Comparison of ENCODE assay signal across 17 cellular contexts in the genomic region with DNA sequence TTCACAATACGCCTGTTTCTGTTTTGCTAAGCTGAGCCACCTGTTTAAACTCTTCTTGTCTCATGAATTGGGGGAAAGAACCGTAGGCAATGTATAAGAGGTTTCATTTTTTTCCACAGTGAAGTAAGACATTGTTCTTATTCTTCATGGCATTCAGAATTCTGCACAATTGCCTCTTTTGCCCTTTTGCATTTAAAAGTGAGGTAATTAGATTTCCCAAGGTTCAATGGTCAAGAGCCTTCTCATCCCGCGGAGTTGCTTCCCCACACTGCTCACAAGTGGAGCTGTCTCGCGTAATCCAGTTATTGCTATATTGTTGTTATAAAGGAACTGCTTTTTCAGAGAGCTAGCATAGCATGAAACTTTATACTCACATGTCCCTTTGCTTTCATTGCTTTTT.
DNase-seq lines count a peak whose midpoint lies in the region; ATAC-seq and TF ChIP-seq lines count a peak whose summit lies in the region.
"Had no signal": no experiment of that assay in that cellular context is flagged by ENCODE, and none has a peak within 500 bp of the region (broad histone marks: within the 10 kb centered on the region; RNA-seq: fewer than 3 reads in every experiment).

No MANE protein-coding gene starts in this region.

- H3K23ac ChIP-seq in neuronal stem cell (ENCODE audit: low read depth, low read length, poor library complexity) = no peak overlapping the region

- H2BK12ac ChIP-seq in neuronal stem cell (ENCODE audit: low read length) = no peak overlapping the region

- H2AFZ ChIP-seq in neuronal stem cell (ENCODE audit: low read length) = no peak overlapping the region

- H3K4me2 ChIP-seq in neuronal stem cell (ENCODE audit: insufficient read depth, low read length, poor library complexity, severe bottlenecking) = no peak overlapping the region
- H3K4me2 ChIP-seq: A549 had no signal

- H2BK120ac ChIP-seq in neuronal stem cell (ENCODE audit: low read depth, low read length) = no peak overlapping the region

- peaks cover 5% of the 10 kb centered on the region for H3K9me3 Mint-ChIP-seq in endodermal cell
- H3K9me3 Mint-ChIP-seq in stimulated activated naive CD8-positive, alpha-beta T cell treated with anti-CD3 and anti-CD28 coated beads, Interleukin-15, amount 100 ng/mL, for 72 hours = no peaks in the 10 kb centered on the region

- intact Hi-C loops in right cardiac atrium (cut with DNase I) = no loop called here

- H3K18ac ChIP-seq in neuronal stem cell (ENCODE audit: low read length) = no peak overlapping the region

- H3K4me3 Mint-ChIP-seq in endodermal cell = no peak overlapping the region
- no peak overlapping the region for H3K4me3 Mint-ChIP-seq in stimulated activated naive CD8-positive, alpha-beta T cell treated with anti-CD3 and anti-CD28 coated beads, Interleukin-15, amount 100 ng/mL, for 72 hours
- H3K4me3 Mint-ChIP-seq: CD14-positive monocyte had no signal

- peaks cover 26% of the 10 kb centered on the region for H3K4me1 Mint-ChIP-seq in endodermal cell
- peaks cover 9% of the 10 kb centered on the region for H3K4me1 Mint-ChIP-seq in stimulated activated naive CD8-positive, alpha-beta T cell treated with anti-CD3 and anti-CD28 coated beads, Interleukin-15, amount 100 ng/mL, for 72 hours

- H3K27ac ChIP-seq in endodermal cell (ENCODE audit: low read depth, low read length) = peak overlapping the region; percentile 4
- peak overlapping the region; percentile 96 for H3K27ac ChIP-seq in neuronal stem cell (replicated peaks; ENCODE audit: low read length)
- no peak overlapping the region for H3K27ac ChIP-seq in Peyer's patch
- no peak overlapping the region for H3K27ac ChIP-seq in right cardiac atrium (ENCODE audit: low read length)
- H3K27ac ChIP-seq: A549 had no signal

- H3K9ac ChIP-seq in endodermal cell (ENCODE audit: extremely low read depth, low read length, poor library complexity, severe bottlenecking) (no peak overlapping the region), neuronal stem cell (ENCODE audit: low read depth, low read length, poor library complexity) (no peak overlapping the region)

- no peak for ATAC-seq in right cardiac atrium
- no peak for ATAC-seq in stimulated activated naive CD8-positive, alpha-beta T cell treated with anti-CD3 and anti-CD28 coated beads, Interleukin-15, amount 100 ng/mL, for 72 hours
- ATAC-seq: A549 had no signal

- no peak overlapping the region for H3K27ac Mint-ChIP-seq in endodermal cell
- no peak overlapping the region for H3K27ac Mint-ChIP-seq in stimulated activated naive CD8-positive, alpha-beta T cell treated with anti-CD3 and anti-CD28 coated beads, Interleukin-15, amount 100 ng/mL, for 72 hours
- H3K27ac Mint-ChIP-seq: CD14-positive monocyte had no signal

- no peak overlapping the region for H2BK15ac ChIP-seq in neuronal stem cell (ENCODE audit: low read length)

- H3K14ac ChIP-seq in neuronal stem cell (ENCODE audit: low read length) = no peak overlapping the region

- H2BK5ac ChIP-seq in neuronal stem cell (ENCODE audit: low read length) = no peak overlapping the region

- no peaks in the 10 kb centered on the region for H3K36me3 ChIP-seq in endodermal cell (ENCODE audit: control insufficient read depth, insufficient read depth, low read length)
- H3K36me3 ChIP-seq in neuronal stem cell (replicated peaks in 1 of 2; ENCODE audit: control insufficient read depth in 2 of 2, insufficient read depth in 2 of 2, low read length in 2 of 2) = peaks cover 0 to 2% of the 10 kb centered on the region in 2 donors
- H3K36me3 ChIP-seq in Peyer's patch = no peaks in the 10 kb centered on the region

- peak; percentile 5 for DNase-seq in NCI-H748 (lab: John Stamatoyannopoulos, UW; ENCODE audit: unreplicated experiment)
- DNase-seq in NCI-H748 treated with DMSO at 0.1 percent for 48 hours (lab: John Stamatoyannopoulos, UW) = no peak
- DNase-seq in endodermal cell = no peak
- DNase-seq in neuronal stem cell (ENCODE audit: low spot score) = no peak
- no peak for DNase-seq in Peyer's patch
- no peak for DNase-seq in right cardiac atrium
- DNase-seq in stimulated activated naive CD8-positive, alpha-beta T cell treated with anti-CD3 and anti-CD28 coated beads, Interleukin-15, amount 100 ng/mL, for 72 hours = no peak
- DNase-seq: DMS53, H7, Karpas-422, MM.1S, NCI-H2029, NCI-H226, NCI-H774, SIG-M5 had no signal

- H2AK5ac ChIP-seq in neuronal stem cell (ENCODE audit: low read depth, low read length) = no peak overlapping the region

- no peak for TF ChIP-seq POLR2A in Peyer's patch (IDR thresholded peaks at IDR 0.05)

- TF ChIP-seq CTCF in endodermal cell (conservative IDR thresholded peaks at IDR 0.05) (no peak), Peyer's patch (IDR thresholded peaks at IDR 0.05) (no peak)

- no peaks in the 10 kb centered on the region for H3K79me1 ChIP-seq in neuronal stem cell (ENCODE audit: low read depth, low read length)

- H3K9me3 ChIP-seq in endodermal cell (ENCODE audit: control insufficient read depth, low read length) (peaks cover 5% of the 10 kb centered on the region), neuronal stem cell (replicated peaks in 1 of 2; ENCODE audit: control insufficient read depth in 2 of 2, insufficient read depth in 1 of 2, low read depth in 1 of 2, low read length in 2 of 2) (peaks cover 2 to 20% of the 10 kb centered on the region in 2 donors), Peyer's patch (no peaks in the 10 kb centered on the region), right cardiac atrium (ENCODE audit: control insufficient read depth, low read length) (no peaks in the 10 kb centered on the region)
- H3K9me3 ChIP-seq: A549 had no signal

- WGBS in endodermal cell (ENCODE audit: insufficient coverage in 1 of 2, insufficient read length in 1 of 2), 2 experiments = 88 to 100% methylated on average over 2 to 4 of the region's 6 CpGs
- no CpG with 5 or more reads among the region's 6 CpGs for WGBS in neuronal stem cell (ENCODE audit: extremely low coverage in 2 of 2, insufficient read length in 2 of 2, insufficient replicate concordance in 1 of 2), 2 donors
- 94% methylated on average over 6 of the region's 6 CpGs for WGBS in right cardiac atrium

- peaks cover 27% of the 10 kb centered on the region for H3K27me3 ChIP-seq in endodermal cell (ENCODE audit: control insufficient read depth, insufficient read depth, low read length, poor library complexity, severe bottlenecking)
- no peaks in the 10 kb centered on the region for H3K27me3 ChIP-seq in neuronal stem cell (ENCODE audit: control insufficient read depth in 3 of 3, insufficient read depth in 3 of 3, low read depth in 1 of 3, low read length in 3 of 3)
- H3K27me3 ChIP-seq in Peyer's patch = no peaks in the 10 kb centered on the region
- no peaks in the 10 kb centered on the region for H3K27me3 ChIP-seq in right cardiac atrium (ENCODE audit: control insufficient read depth, insufficient read depth)

- H3K36me3 Mint-ChIP-seq in endodermal cell (ENCODE audit: low read depth) = peaks cover 13% of the 10 kb centered on the region

- no peak overlapping the region for H4K8ac ChIP-seq in neuronal stem cell (ENCODE audit: low read depth, low read length)

- H3K4me3 ChIP-seq in endodermal cell (ENCODE audit: low read length) (no peak overlapping the region), neuronal stem cell (ENCODE audit: low read length in 2 of 2) (no peak overlapping the region), Peyer's patch (no peak overlapping the region), right cardiac atrium (ENCODE audit: low read length) (no peak overlapping the region)
- H3K4me3 ChIP-seq: A549 had no signal

- no peak overlapping the region for H3K4ac ChIP-seq in neuronal stem cell (ENCODE audit: low read length)

- peaks cover 38% of the 10 kb centered on the region for H3K27me3 Mint-ChIP-seq in endodermal cell (ENCODE audit: insufficient read depth)
- H3K27me3 Mint-ChIP-seq in stimulated activated naive CD8-positive, alpha-beta T cell treated with anti-CD3 and anti-CD28 coated beads, Interleukin-15, amount 100 ng/mL, for 72 hours = no peaks in the 10 kb centered on the region

- H4K91ac ChIP-seq in neuronal stem cell (ENCODE audit: low read depth, low read length, poor library complexity) = no peak overlapping the region

- peaks cover 9% of the 10 kb centered on the region for H3K4me1 ChIP-seq in endodermal cell (ENCODE audit: control insufficient read depth, insufficient read depth, low read length)
- peaks cover 22 to 26% of the 10 kb centered on the region in 2 donors for H3K4me1 ChIP-seq in neuronal stem cell (ENCODE audit: control insufficient read depth in 2 of 2, insufficient read depth in 1 of 2, low read depth in 1 of 2, low read length in 2 of 2)
- H3K4me1 ChIP-seq in Peyer's patch = no peaks in the 10 kb centered on the region
- no peaks in the 10 kb centered on the region for H3K4me1 ChIP-seq in right cardiac atrium (ENCODE audit: control insufficient read depth, insufficient read depth, low read length)
- H3K4me1 ChIP-seq: A549 had no signal

Comparison
In these comparisons a context has a peak if more than half of its experiments do, and no peak if none do; other contexts are left out.
1. H3K27ac ChIP-seq: peak in endodermal cell (single experiment) and neuronal stem cell (single experiment); none in Peyer's patch (0 of 4) and right cardiac atrium (single experiment).